16 cellular contexts compared by ENCODE assay signal in the genomic region with DNA sequence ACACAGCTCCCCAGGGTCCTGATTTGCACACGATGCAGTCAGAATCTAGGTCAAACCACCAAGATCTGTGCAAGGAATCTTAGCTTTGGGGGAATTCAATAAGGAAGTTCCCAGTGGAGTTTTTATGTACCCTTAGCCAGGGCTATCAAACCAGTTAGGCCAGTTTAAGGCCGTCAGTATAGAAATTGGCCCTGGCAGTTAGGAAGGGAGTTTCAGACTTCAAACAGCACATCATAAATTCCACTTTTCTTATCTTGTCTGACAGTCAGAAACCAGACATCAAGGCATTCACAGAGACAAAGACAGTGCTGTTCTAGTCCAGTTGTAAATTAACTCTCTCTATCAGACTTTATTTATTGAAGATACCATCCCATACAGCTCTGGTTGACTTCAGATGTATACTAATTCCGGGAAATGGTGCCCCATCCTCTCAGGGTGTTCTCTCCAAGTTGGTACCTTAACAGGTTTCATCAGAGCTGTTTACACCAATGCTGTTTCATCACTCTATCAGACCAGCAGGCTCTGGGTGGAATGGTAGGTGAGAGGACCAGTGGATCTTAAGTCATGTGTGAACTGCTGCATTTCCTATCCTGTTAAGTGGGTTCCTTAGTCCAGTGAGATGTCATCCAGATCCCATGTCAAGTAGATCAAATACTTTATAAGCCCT.
DNase-seq lines count a peak whose midpoint lies in the region; ATAC-seq, FAIRE-seq and TF ChIP-seq lines count a peak whose summit lies in the region.
"Had no signal": no experiment of that assay in that cellular context is flagged by ENCODE, and none has a peak within 500 bp of the region (broad histone marks: within the 10 kb centered on the region; RNA-seq: fewer than 3 reads in every experiment).

No MANE protein-coding gene starts in this region.

- no peaks in the 10 kb centered on the region for H3K27me3 ChIP-seq in small intestine (ENCODE audit: control insufficient read depth in 2 of 2, insufficient read depth in 2 of 2, low read length in 2 of 2)
- H3K27me3 ChIP-seq: BLaER1 treated with 17β-estradiol and CSF1 and Interleukin-3, amounts not matched to agents 10 nM and 100 nM; right lobe of liver had no signal

- no peak overlapping the region for H3K27ac ChIP-seq in small intestine (ENCODE audit: low read depth in 1 of 2, low read length in 1 of 2)
- H3K27ac ChIP-seq: BLaER1 treated with 17β-estradiol and CSF1 and Interleukin-3, amounts not matched to agents 10 nM and 100 nM; right lobe of liver had no signal

- no peak overlapping the region for H3K27ac Mint-ChIP-seq in chondrocyte (ENCODE audit: unreplicated experiment)
- H3K27ac Mint-ChIP-seq: naive B cell; stimulated activated naive CD8-positive, alpha-beta T cell treated with anti-CD3 and anti-CD28 coated beads, Interleukin-15, Interleukin-2, amounts not matched to agents 100 ng/mL and 50 ng/mL, for 24 hours had no signal

- no peak for TF ChIP-seq CTCF in chondrocyte (IDR thresholded peaks at IDR 0.05)

- H3K4me1 ChIP-seq in small intestine (ENCODE audit: control insufficient read depth in 2 of 2, insufficient read depth in 1 of 2, low read depth in 1 of 2, low read length in 1 of 2), result peaks cover 0 to 9% of the 10 kb centered on the region in 2 donors
- H3K4me1 ChIP-seq: right lobe of liver had no signal

- no peaks in the 10 kb centered on the region for H3K4me1 Mint-ChIP-seq in chondrocyte (ENCODE audit: low read depth)
- H3K4me1 Mint-ChIP-seq: naive B cell had no signal

- H3K4me3 ChIP-seq in small intestine (ENCODE audit: low read depth in 1 of 2, low read length in 2 of 2), result no peak overlapping the region
- H3K4me3 ChIP-seq: BLaER1 treated with 17β-estradiol and CSF1 and Interleukin-3, amounts not matched to agents 10 nM and 100 nM; right lobe of liver had no signal

- no peak overlapping the region for H3K4me3 Mint-ChIP-seq in chondrocyte (ENCODE audit: unreplicated experiment)
- H3K4me3 Mint-ChIP-seq: naive B cell; stimulated activated naive CD8-positive, alpha-beta T cell treated with anti-CD3 and anti-CD28 coated beads, Interleukin-15, Interleukin-2, amounts not matched to agents 100 ng/mL and 50 ng/mL, for 24 hours had no signal

- no peaks in the 10 kb centered on the region for H3K9me3 ChIP-seq in small intestine (ENCODE audit: control insufficient read depth, low read depth)
- H3K9me3 ChIP-seq: right lobe of liver had no signal

- FAIRE-seq in small intestine (lab: Jason Lieb, UNC), result no peak

- DNase-seq in ELF-1 (ENCODE audit: low read depth, low spot score) (peak; percentile 81), NCI-H526 treated with DMSO at 0.1 percent for 48 hours (lab: John Stamatoyannopoulos, UW) (peak; percentile 93), iPS-NIHi7 (ENCODE audit: extremely low spot score) (peak; percentile 30), small intestine (peak; percentile 92), chondrocyte (ENCODE audit: low spot score) (no peak), OCI-M1 (lab: John Stamatoyannopoulos, UW) (no peak), GDM1 (lab: John Stamatoyannopoulos, UW) (no peak)
- DNase-seq: activated CD4-positive, alpha-beta T cell treated with anti-CD3 and anti-CD28 coated beads for 1 hour; activated T-cell treated with anti-CD3 and anti-CD28 coated beads, Interleukin-2, amount 50 U/mL, for 1 hour; GF-D8; naive B cell; NCI-H1694; right lobe of liver had no signal

- no peak for ATAC-seq in GM21723 (IDR thresholded peaks at IDR 0.05; ENCODE audit: unreplicated experiment)

- WGBS in small intestine, 3 donors, result 13 to 42% (median 39%) methylated on average over 3 of the region's 3 CpGs

- no peaks in the 10 kb centered on the region for H3K27me3 Mint-ChIP-seq in chondrocyte (ENCODE audit: low read depth)
- H3K27me3 Mint-ChIP-seq: naive B cell; stimulated activated naive CD8-positive, alpha-beta T cell treated with anti-CD3 and anti-CD28 coated beads, Interleukin-15, Interleukin-2, amounts not matched to agents 100 ng/mL and 50 ng/mL, for 24 hours had no signal

- no peaks in the 10 kb centered on the region for H3K9me3 Mint-ChIP-seq in chondrocyte (ENCODE audit: low read depth)
- H3K9me3 Mint-ChIP-seq: stimulated activated naive CD8-positive, alpha-beta T cell treated with anti-CD3 and anti-CD28 coated beads, Interleukin-15, Interleukin-2, amounts not matched to agents 100 ng/mL and 50 ng/mL, for 24 hours had no signal

- no peaks in the 10 kb centered on the region for H3K36me3 Mint-ChIP-seq in chondrocyte (ENCODE audit: low read depth)
- H3K36me3 Mint-ChIP-seq: naive B cell had no signal

- no peaks in the 10 kb centered on the region for H3K36me3 ChIP-seq in small intestine (ENCODE audit: control insufficient read depth in 2 of 2, insufficient read depth in 2 of 2, low read length in 2 of 2)
- H3K36me3 ChIP-seq: BLaER1 treated with 17β-estradiol and CSF1 and Interleukin-3, amounts not matched to agents 10 nM and 100 nM; right lobe of liver had no signal

Comparison
In these comparisons a context has a peak if more than half of its experiments do, and no peak if none do; other contexts are left out.
1. DNase-seq: peak in ELF-1 (single experiment), NCI-H526 treated with DMSO at 0.1 percent for 48 hours (single experiment), iPS-NIHi7 (single experiment) and small intestine (single experiment); none in chondrocyte (single experiment), OCI-M1 (single experiment) and GDM1 (single experiment).